In the genomic region with DNA sequence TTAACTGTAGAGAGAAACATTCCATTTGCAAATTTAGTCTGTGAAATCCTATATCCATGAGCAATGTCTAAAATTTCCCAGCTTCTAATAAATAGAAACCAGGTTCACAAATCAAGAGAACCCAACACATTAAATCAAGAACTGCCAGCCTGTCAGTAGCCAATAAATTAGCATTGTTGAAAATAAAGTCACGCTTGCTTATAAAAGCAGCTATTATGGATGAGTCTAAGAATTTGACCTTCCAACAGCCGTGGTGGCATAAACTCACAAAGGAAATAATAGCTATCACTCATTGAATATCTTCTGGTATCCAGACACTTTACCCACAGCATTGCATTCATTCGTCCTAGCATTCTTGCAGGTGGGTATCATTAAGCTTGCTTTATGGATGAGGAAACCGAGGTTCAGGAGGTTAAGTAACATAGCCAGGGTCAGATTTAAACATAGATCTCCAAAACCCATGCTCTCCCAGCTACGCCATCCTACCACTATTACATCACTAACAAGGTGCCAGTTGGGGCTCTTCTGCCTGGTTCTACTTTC, we compare ENCODE assay signal across 17 cellular contexts.
DNase-seq lines count a peak whose midpoint lies in the region; ATAC-seq, FAIRE-seq and TF ChIP-seq lines count a peak whose summit lies in the region.
"Had no signal": no experiment of that assay in that cellular context is flagged by ENCODE, and none has a peak within 500 bp of the region (broad histone marks: within the 10 kb centered on the region; RNA-seq: fewer than 3 reads in every experiment).

No MANE protein-coding gene starts in this region.

- H3K79me2 ChIP-seq in GM12878 (ENCODE audit: control insufficient read depth, insufficient read depth, low read length) = no peaks in the 10 kb centered on the region

- SMC1A ChIA-PET in GM12878 (lab: Charles Lee; ENCODE audit: uncharacterized antibody, unreplicated experiment) = interaction anchor here (0.6 to 3.6 kb wide), 6 partner anchors 12 to 1092 kb away, joined by 3 to 10 read pairs (median 3); no protein-coding TSS in a partner anchor

- DNase-seq in BJ (ENCODE audit: low read depth) = peak; percentile 54
- DNase-seq in GM12878 (ENCODE audit: low read depth, low spot score) = no peak
- peak; percentile 32 for DNase-seq in urothelium cell line (ENCODE audit: low spot score)
- no peak for DNase-seq in MG63
- no peak for DNase-seq in COLO668 (lab: John Stamatoyannopoulos, UW; ENCODE audit: unreplicated experiment)
- no peak for DNase-seq in DMS 273 treated with DMSO at 0.1 percent for 48 hours (lab: John Stamatoyannopoulos, UW)
- DNase-seq: AML-193; CD4-positive, CD25-positive, alpha-beta regulatory T cell; DMS153; DMS79 treated with DMSO at 0.1 percent for 48 hours had no signal

- H3K9me3 ChIP-seq in GM12878 (replicated peaks; ENCODE audit: control insufficient read depth, insufficient read depth, low read length) (no peaks in the 10 kb centered on the region), MG63 (no peaks in the 10 kb centered on the region)
- H3K9me3 ChIP-seq: A549 had no signal

- no peaks in the 10 kb centered on the region for H4K20me1 ChIP-seq in GM12878 (ENCODE audit: control insufficient read depth, insufficient read depth)
- H4K20me1 ChIP-seq: BLaER1 treated with 17β-estradiol and CSF1 and Interleukin-3, amounts not matched to agents 10 nM and 100 nM had no signal

- no peaks in the 10 kb centered on the region for H3K27me3 ChIP-seq in BJ (ENCODE audit: control insufficient read depth, insufficient read depth, low read length)
- H3K27me3 ChIP-seq in GM12878 (replicated peaks in 1 of 2; ENCODE audit: control insufficient read depth in 2 of 2, insufficient read depth in 2 of 2, low read length in 1 of 2) = no peaks in the 10 kb centered on the region; a peak in 1 of 4 replicates
- no peaks in the 10 kb centered on the region; the same call in 1 of the 2 replicates for H3K27me3 ChIP-seq in MG63
- H3K27me3 ChIP-seq: BLaER1 treated with 17β-estradiol and CSF1 and Interleukin-3, amounts not matched to agents 10 nM and 100 nM had no signal

- POLR2A ChIA-PET in BJ (lab: Charles Lee) (interaction anchor here (0.5 kb wide), 1 partner anchor 905 kb away, joined by 5 read pairs; no protein-coding TSS in a partner anchor), GM12878 (lab: Charles Lee) (no interaction called here)

- no TSS peak for BruUV-seq in GM12878 (replicated peaks; lab: Mats Ljungman, UMichigan)

- no peak overlapping the region for H2AFZ ChIP-seq in GM12878 (ENCODE audit: control insufficient read depth, low read depth, low read length)

- H3K36me3 ChIP-seq in BJ (ENCODE audit: control insufficient read depth, insufficient read depth, low read length) (no peaks in the 10 kb centered on the region), GM12878 (ENCODE audit: control insufficient read depth in 2 of 2, insufficient read depth in 2 of 2, low read length in 1 of 2) (no peaks in the 10 kb centered on the region), MG63 (no peaks in the 10 kb centered on the region)
- H3K36me3 ChIP-seq: BLaER1 treated with 17β-estradiol and CSF1 and Interleukin-3, amounts not matched to agents 10 nM and 100 nM had no signal

- TF ChIP-seq POLR2A in GM12878 (IDR thresholded peaks at IDR 0.05; ENCODE audit: low read depth, low read length) = no peak

- intact Hi-C loops in GM12878 (cut with micrococcal nuclease; ENCODE audit: unreplicated experiment) = loop anchor here (5.0 kb wide), 1 partner anchor 56 kb away; no protein-coding TSS in a partner anchor

- no peak overlapping the region for H3K4me2 ChIP-seq in GM12878 (ENCODE audit: control insufficient read depth, insufficient read depth)
- H3K4me2 ChIP-seq: A549; BLaER1 treated with 17β-estradiol and CSF1 and Interleukin-3, amounts not matched to agents 10 nM and 100 nM had no signal

- no peak for TF ChIP-seq RAD21 in GM12878 (IDR thresholded peaks at IDR 0.05; ENCODE audit: insufficient read depth, low read depth, low read length)

- ATAC-seq in GM12878 = 0 out of 3 replicates have a peak, but pooled peaks have one; percentile 6
- ATAC-seq: A549, HCT116, K562 had no signal

- WGBS in GM12878 (ENCODE audit: insufficient coverage, insufficient replicate concordance, low lambda C conversion rate, missing lambda C conversion rate) = 24% methylated on average over 5 of the region's 5 CpGs

- RAD21 ChIA-PET in GM12878 (lab: Charles Lee; ENCODE audit: unreplicated experiment) = interaction anchor here (0.7 to 1.8 kb wide), 2 partner anchors 16 to 31 kb away, joined by 3 to 4 read pairs; no protein-coding TSS in a partner anchor

- no peak overlapping the region for H3K27ac ChIP-seq in GM12878 (ENCODE audit: control insufficient read depth, insufficient read depth)
- H3K27ac ChIP-seq: A549; BLaER1 treated with 17β-estradiol and CSF1 and Interleukin-3, amounts not matched to agents 10 nM and 100 nM had no signal

- TF ChIP-seq CTCF in BJ (IDR thresholded peaks at IDR 0.05; ENCODE audit: insufficient read depth, low read depth, low read length) = no peak
- TF ChIP-seq CTCF in GM12878 (IDR thresholded peaks at IDR 0.05 in 2 of 3, conservative IDR thresholded peaks at IDR 0.05 in 1 of 3; ENCODE audit: control insufficient read depth in 2 of 3, extremely low read depth in 1 of 3, insufficient read depth in 1 of 3, low read depth in 3 of 3, low read length in 3 of 3) = no peak

- CTCF ChIA-PET in BJ (lab: Yijun Ruan, JAX) = interaction anchor here (1.1 to 1.5 kb wide), 2 partner anchors 10 to 148 kb away, joined by 3 to 4 read pairs; no protein-coding TSS in a partner anchor
- CTCF ChIA-PET in GM12878 (lab: Yijun Ruan, JAX) = interaction anchor here (0.5 to 2.7 kb wide), 4 partner anchors 16 to 148 kb away, joined by 3 to 14 read pairs (median 4); no protein-coding TSS in a partner anchor

- in situ Hi-C loops in GM12878 (cut with MboI) = no loop called here

- peak; percentile 99 for FAIRE-seq in G401.6 (lab: Jason Lieb, UNC)
- FAIRE-seq in GM12878 (lab: Jason Lieb, UNC) = no peak
- FAIRE-seq in urothelium cell line (lab: Jason Lieb, UNC) = peak; percentile 37
- FAIRE-seq: A549, GM18507, H54, K562 had no signal

- no peaks in the 10 kb centered on the region for H3K4me1 ChIP-seq in GM12878 (ENCODE audit: control insufficient read depth, insufficient read depth, low read length)
- H3K4me1 ChIP-seq: A549 had no signal

- TF ChIP-seq EP300 in GM12878 (IDR thresholded peaks at IDR 0.05; ENCODE audit: borderline replicate concordance in 1 of 2, control insufficient read depth in 1 of 2, low read depth in 2 of 2, low read length in 2 of 2) = no peak

- no peak overlapping the region for H3K4me3 ChIP-seq in BJ (ENCODE audit: low read depth, low read length)
- H3K4me3 ChIP-seq in GM12878 = no peak overlapping the region
- no peak overlapping the region for H3K4me3 ChIP-seq in MG63
- H3K4me3 ChIP-seq: A549; BLaER1 treated with 17β-estradiol and CSF1 and Interleukin-3, amounts not matched to agents 10 nM and 100 nM; K562 had no signal

- H3K9ac ChIP-seq in GM12878 (ENCODE audit: control insufficient read depth, insufficient read depth, low read length) = no peak overlapping the region
- H3K9ac ChIP-seq: BLaER1 treated with 17β-estradiol and CSF1 and Interleukin-3, amounts not matched to agents 10 nM and 100 nM had no signal

TF ChIP-seq in GM12878, 131 proteins besides CTCF, POLR2A, EP300 and RAD21:
- TF ChIP-seq ZNF207 (IDR thresholded peaks at IDR 0.05; ENCODE audit: borderline replicate concordance) (no peak), SP1 (IDR thresholded peaks at IDR 0.05; ENCODE audit: low read depth, low read length) (no peak), GATAD2B (conservative IDR thresholded peaks at IDR 0.05; ENCODE audit: low read depth) (no peak), WRNIP1 (IDR thresholded peaks at IDR 0.05; ENCODE audit: borderline replicate concordance, low read depth, low read length) (no peak), BACH1 (IDR thresholded peaks at IDR 0.05; ENCODE audit: borderline replicate concordance) (no peak)

Comparison
In these comparisons a context has a peak if more than half of its experiments do, and no peak if none do; other contexts are left out.
1. DNase-seq: peak in BJ (single experiment) and urothelium cell line (single experiment); none in GM12878 (single experiment), MG63 (single experiment), COLO668 (single experiment) and DMS 273 treated with DMSO at 0.1 percent for 48 hours (single experiment).